In genomic region chr9:91246842-91247241, GRCh38 we compare ENCODE assay signal across 18 cellular contexts.
A peak's percentile ranks its signal among the peaks of the same experiment; 100 is the strongest.
DNase-seq lines count a peak whose midpoint lies in the region.
"Had no signal": no experiment of that assay in that cellular context is flagged by ENCODE, and none has a peak within 500 bp of the region (broad histone marks: within the 10 kb centered on the region; RNA-seq: fewer than 3 reads in every experiment).

No MANE protein-coding gene starts in this region.

- DNase-seq in EH (ENCODE audit: low read depth) = peak; percentile 18
- DNase-seq in activated T-helper 2 cell treated with anti-CD3 and anti-CD28 coated beads, Interferon-gamma antibody, Interleukin-2, Interleukin-4, amounts not matched to agents 10 μg/mL and 5 μg/mL and 100 μg/mL, durations not matched to agents 14 hours and 24 hours and 36 hours (ENCODE audit: low spot score) = no peak
- DNase-seq in head of caudate nucleus = peak in 35 of 42 donors; percentile 11 to 72 (median 29)
- DNase-seq in posterior cingulate gyrus = peak in 9 of 10 donors; percentile 29 to 92 (median 57)
- DNase-seq in NCI-H2171 (lab: John Stamatoyannopoulos, UW) = no peak
- DNase-seq in MG63 = no peak
- DNase-seq in T-helper 1 cell = no peak
- DNase-seq in NCI-H345 treated with DMSO at 0.1 percent for 48 hours (lab: John Stamatoyannopoulos, UW; ENCODE audit: unreplicated experiment) = no peak
- DNase-seq: activated CD8-positive, alpha-beta memory T cell treated with anti-CD3 and anti-CD28 coated beads, Interleukin-2, amount 50 U/mL, for 4 hours; activated naive CD4-positive, alpha-beta T cell; cortex of kidney; H7; NCI-H1105; NCI-H2171 treated with DMSO at 0.1 percent for 48 hours; NCI-H774; PC-9; stimulated activated CD4-positive, alpha-beta T cell treated with anti-CD3 and anti-CD28 coated beads, Interleukin-2, amount 100 ng/mL, for 48 hours had no signal

- H3K9me3 Mint-ChIP-seq in activated T-helper 2 cell treated with anti-CD3 and anti-CD28 coated beads, Interferon-gamma antibody, Interleukin-2, Interleukin-4, amounts not matched to agents 10 μg/mL and 5 μg/mL and 100 μg/mL, durations not matched to agents 14 hours and 24 hours and 36 hours = no peaks in the 10 kb centered on the region
- H3K9me3 Mint-ChIP-seq: memory B cell had no signal

- H3K4me3 ChIP-seq in MG63 = no peak overlapping the region
- H3K4me3 ChIP-seq: PC-9 had no signal

- H3K4me3 Mint-ChIP-seq in activated T-helper 2 cell treated with anti-CD3 and anti-CD28 coated beads, Interferon-gamma antibody, Interleukin-2, Interleukin-4, amounts not matched to agents 10 μg/mL and 5 μg/mL and 100 μg/mL, durations not matched to agents 14 hours and 24 hours and 36 hours (ENCODE audit: low read depth) = no peak overlapping the region
- H3K4me3 Mint-ChIP-seq: memory B cell had no signal

- H3K36me3 ChIP-seq in MG63 = no peaks in the 10 kb centered on the region

- H3K4me1 Mint-ChIP-seq in activated T-helper 2 cell treated with anti-CD3 and anti-CD28 coated beads, Interferon-gamma antibody, Interleukin-2, Interleukin-4, amounts not matched to agents 10 μg/mL and 5 μg/mL and 100 μg/mL, durations not matched to agents 14 hours and 24 hours and 36 hours (ENCODE audit: low read depth) = peaks cover 65% of the 10 kb centered on the region

- H3K9me3 ChIP-seq in MG63 = no peaks in the 10 kb centered on the region

- H3K27ac Mint-ChIP-seq in activated T-helper 2 cell treated with anti-CD3 and anti-CD28 coated beads, Interferon-gamma antibody, Interleukin-2, Interleukin-4, amounts not matched to agents 10 μg/mL and 5 μg/mL and 100 μg/mL, durations not matched to agents 14 hours and 24 hours and 36 hours = peak overlapping the region; percentile 50
- H3K27ac Mint-ChIP-seq: memory B cell had no signal

- H3K27me3 ChIP-seq in MG63 = no peaks in the 10 kb centered on the region

- H3K36me3 Mint-ChIP-seq in activated T-helper 2 cell treated with anti-CD3 and anti-CD28 coated beads, Interferon-gamma antibody, Interleukin-2, Interleukin-4, amounts not matched to agents 10 μg/mL and 5 μg/mL and 100 μg/mL, durations not matched to agents 14 hours and 24 hours and 36 hours (ENCODE audit: low read depth) = peaks cover 59% of the 10 kb centered on the region

- intact Hi-C loops in activated T-helper 2 cell treated with anti-CD3 and anti-CD28 coated beads, Interferon-gamma antibody, Interleukin-2, Interleukin-4, amounts not matched to agents 10 μg/mL and 5 μg/mL and 100 μg/mL, durations not matched to agents 14 hours and 24 hours and 36 hours (cut with micrococcal nuclease) = no loop called here
- intact Hi-C loops in head of caudate nucleus (cut with DNase I) (no loop called here), posterior cingulate gyrus (cut with DNase I) (no loop called here)

- H3K27me3 Mint-ChIP-seq in activated T-helper 2 cell treated with anti-CD3 and anti-CD28 coated beads, Interferon-gamma antibody, Interleukin-2, Interleukin-4, amounts not matched to agents 10 μg/mL and 5 μg/mL and 100 μg/mL, durations not matched to agents 14 hours and 24 hours and 36 hours (ENCODE audit: low read depth) = no peaks in the 10 kb centered on the region
- H3K27me3 Mint-ChIP-seq: memory B cell had no signal

Comparison
In these comparisons a context has a peak if more than half of its experiments do, and no peak if none do; other contexts are left out.
1. DNase-seq: peak in EH (single experiment), head of caudate nucleus (35 of 42) and posterior cingulate gyrus (9 of 10); none in activated T-helper 2 cell treated with anti-CD3 and anti-CD28 coated beads, Interferon-gamma antibody, Interleukin-2, Interleukin-4, amounts not matched to agents 10 μg/mL and 5 μg/mL and 100 μg/mL, durations not matched to agents 14 hours and 24 hours and 36 hours (single experiment), NCI-H2171 (single experiment), MG63 (single experiment), T-helper 1 cell (0 of 5) and NCI-H345 treated with DMSO at 0.1 percent for 48 hours (single experiment).